17 cellular contexts compared by ENCODE assay signal in the genomic region with DNA sequence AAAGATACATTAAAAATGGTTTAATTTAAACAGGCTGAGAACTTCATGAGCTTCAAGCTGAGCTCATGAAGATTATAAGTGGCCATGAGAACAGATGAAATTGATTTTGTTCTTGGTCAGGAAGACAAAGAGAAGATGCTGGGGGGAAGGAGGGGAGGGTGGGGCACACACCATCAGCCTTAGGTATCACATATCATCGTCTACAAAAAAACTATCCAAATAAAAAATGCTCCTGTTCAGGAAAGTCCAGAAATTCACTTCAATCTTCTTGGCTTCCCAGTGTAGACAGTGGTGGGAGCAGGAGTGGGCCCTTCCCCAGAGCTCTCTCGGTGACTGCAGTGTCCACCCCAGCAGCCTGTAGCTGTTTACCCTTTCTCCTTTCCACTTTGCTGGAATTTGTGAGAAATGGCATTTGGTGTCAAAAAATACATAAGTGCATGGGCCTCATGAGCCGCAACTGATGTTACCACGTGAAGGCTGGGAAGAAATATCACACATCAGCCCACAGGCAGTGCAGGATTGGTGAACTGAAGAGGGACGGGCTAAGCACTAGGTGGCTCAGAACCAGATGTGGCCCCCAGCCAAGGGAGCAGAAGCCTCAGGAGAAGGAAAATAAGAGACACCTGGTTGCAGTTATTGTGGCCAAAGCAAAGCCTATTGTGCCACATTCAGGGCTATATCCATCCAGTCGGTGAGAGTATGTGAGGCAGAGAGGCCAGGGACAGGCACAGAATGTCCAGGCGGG. TPM values are rescaled to one million over a fixed set of nuclear protein-coding genes. Genes with fewer than 3 reads are reported as not detected.
DNase-seq lines count a peak whose midpoint lies in the region; ATAC-seq and TF ChIP-seq lines count a peak whose summit lies in the region.
"Had no signal": no experiment of that assay in that cellular context is flagged by ENCODE, and none has a peak within 500 bp of the region (broad histone marks: within the 10 kb centered on the region; RNA-seq: fewer than 3 reads in every experiment).

No MANE protein-coding gene starts in this region.

- H3K27me3 Mint-ChIP-seq in MCF 10A (ENCODE audit: insufficient read depth, unreplicated experiment) = no peaks in the 10 kb centered on the region
- peaks cover 0 to 2% of the 10 kb centered on the region in 2 donors for H3K27me3 Mint-ChIP-seq in CD8-positive, alpha-beta memory T cell
- H3K27me3 Mint-ChIP-seq: CD4-positive, alpha-beta memory T cell had no signal

- H3K9me3 Mint-ChIP-seq in MCF 10A (ENCODE audit: unreplicated experiment) = no peaks in the 10 kb centered on the region
- H3K9me3 Mint-ChIP-seq in CD8-positive, alpha-beta memory T cell = no peaks in the 10 kb centered on the region
- H3K9me3 Mint-ChIP-seq: CD4-positive, alpha-beta memory T cell; T-cell had no signal

- intact Hi-C loops in breast epithelium (cut with DNase I; ENCODE audit: low total_unique reads) = no loop called here
- intact Hi-C loops in MCF 10A (cut with micrococcal nuclease) = no loop called here
- intact Hi-C loops in esophagus squamous epithelium (cut with DNase I) = no loop called here
- intact Hi-C loops in vagina (cut with DNase I) = no loop called here

- peaks cover 32% of the 10 kb centered on the region for H3K4me1 Mint-ChIP-seq in MCF 10A (ENCODE audit: insufficient read depth, unreplicated experiment)
- H3K4me1 Mint-ChIP-seq in CD8-positive, alpha-beta memory T cell = peaks cover 7 to 20% (median 18%) of the 10 kb centered on the region in 3 donors

- H3K4me1 ChIP-seq in breast epithelium (peaks cover 0 to 9% of the 10 kb centered on the region in 2 donors), esophagus squamous epithelium (peaks cover 10 to 60% (median 33%) of the 10 kb centered on the region in 3 donors), vagina (peaks cover 77% of the 10 kb centered on the region)
- peaks cover 6% of the 10 kb centered on the region for H3K4me1 ChIP-seq in CD8-positive, alpha-beta memory T cell (ENCODE audit: insufficient read depth, low read length)
- H3K4me1 ChIP-seq: BLaER1 had no signal

- no peak for ATAC-seq in HG03196 (IDR thresholded peaks at IDR 0.05; ENCODE audit: unreplicated experiment)
- ATAC-seq: Right ventricle myocardium inferior, T-cell had no signal

- CTCF ChIA-PET in MCF 10A (lab: Yijun Ruan, JAX) (interaction anchor here (0.8 to 1.0 kb wide), 3 partner anchors 10 to 26 kb away, joined by 3 read pairs; no protein-coding TSS in a partner anchor), RWPE1 (lab: Yijun Ruan, JAX) (interaction anchor here (0.6 to 2.0 kb wide), 10 partner anchors 9 to 284 kb away, joined by 3 to 8 read pairs (median 3); no protein-coding TSS in a partner anchor)
- CTCF ChIA-PET in CD8-positive, alpha-beta memory T cell (lab: Charles Lee) = interaction anchor here (2.2 kb wide), 1 partner anchor 10 kb away, joined by 5 read pairs; no protein-coding TSS in a partner anchor

- 61 to 65% methylated on average over 6 to 7 of the region's 7 CpGs for WGBS in esophagus squamous epithelium, 2 donors

- no peaks in the 10 kb centered on the region for H3K27me3 ChIP-seq in breast epithelium
- H3K27me3 ChIP-seq in esophagus squamous epithelium = no peaks in the 10 kb centered on the region
- no peaks in the 10 kb centered on the region for H3K27me3 ChIP-seq in vagina
- H3K27me3 ChIP-seq in CD8-positive, alpha-beta memory T cell (ENCODE audit: insufficient read depth, low read length, poor library complexity, severe bottlenecking) = no peaks in the 10 kb centered on the region
- H3K27me3 ChIP-seq: BLaER1 had no signal

- TF ChIP-seq CTCF in breast epithelium (IDR thresholded peaks at IDR 0.05) (no peak), MCF 10A (IDR thresholded peaks at IDR 0.05; ENCODE audit: unreplicated experiment) (no peak), RWPE1 (conservative IDR thresholded peaks at IDR 0.05; ENCODE audit: low read depth) (no peak), esophagus squamous epithelium (IDR thresholded peaks at IDR 0.05) (no peak), vagina (IDR thresholded peaks at IDR 0.05) (no peak)

- TF ChIP-seq POLR2A in breast epithelium (IDR thresholded peaks at IDR 0.05) (no peak), esophagus squamous epithelium (IDR thresholded peaks at IDR 0.05) (no peak), vagina (IDR thresholded peaks at IDR 0.05) (no peak)

- BruUV-seq in MCF 10A (replicated peaks; lab: Mats Ljungman, UMichigan) = no TSS peak

- no peak overlapping the region for H3K27ac Mint-ChIP-seq in MCF 10A (ENCODE audit: low read depth, unreplicated experiment)
- H3K27ac Mint-ChIP-seq in CD8-positive, alpha-beta memory T cell = no peak overlapping the region
- H3K27ac Mint-ChIP-seq: T-cell had no signal

- H3K36me3 ChIP-seq in breast epithelium (no peaks in the 10 kb centered on the region), esophagus squamous epithelium (no peaks in the 10 kb centered on the region), vagina (no peaks in the 10 kb centered on the region)
- H3K36me3 ChIP-seq in CD8-positive, alpha-beta memory T cell (ENCODE audit: insufficient read depth, low read length) = no peaks in the 10 kb centered on the region
- H3K36me3 ChIP-seq: BLaER1 had no signal

- H3K4me3 ChIP-seq in breast epithelium = no peak overlapping the region
- no peak overlapping the region for H3K4me3 ChIP-seq in esophagus squamous epithelium
- H3K4me3 ChIP-seq in vagina = no peak overlapping the region
- H3K4me3 ChIP-seq in CD8-positive, alpha-beta memory T cell (ENCODE audit: low read length) = no peak overlapping the region
- H3K4me3 ChIP-seq: BLaER1, K562, SK-N-MC had no signal

- H3K4me3 Mint-ChIP-seq in MCF 10A (ENCODE audit: unreplicated experiment) = no peak overlapping the region
- no peak overlapping the region for H3K4me3 Mint-ChIP-seq in CD8-positive, alpha-beta memory T cell
- H3K4me3 Mint-ChIP-seq: CD4-positive, alpha-beta memory T cell; T-cell had no signal

- no peaks in the 10 kb centered on the region for H3K36me3 Mint-ChIP-seq in MCF 10A (ENCODE audit: insufficient read depth, unreplicated experiment)
- no peaks in the 10 kb centered on the region for H3K36me3 Mint-ChIP-seq in CD8-positive, alpha-beta memory T cell
- H3K36me3 Mint-ChIP-seq: CD4-positive, alpha-beta memory T cell; T-cell had no signal

- H3K27ac ChIP-seq in breast epithelium (peak overlapping the region; percentile 54 to 68), RWPE1 (peak overlapping the region; percentile 98), esophagus squamous epithelium (peak overlapping the region in 3 of 4 donors; percentile 44 to 74 (median 66)), vagina (peak overlapping the region; percentile 29)
- no peak overlapping the region for H3K27ac ChIP-seq in CD8-positive, alpha-beta memory T cell (ENCODE audit: low read depth, low read length)
- H3K27ac ChIP-seq: BLaER1, SK-N-MC had no signal

- DNase-seq in breast epithelium (ENCODE audit: low spot score in 2 of 2) = peak in 1 of 2 donors; percentile 39
- no peak for DNase-seq in MCF 10A (ENCODE audit: unreplicated experiment)
- DNase-seq in RWPE1 (ENCODE audit: low spot score) = no peak
- no peak for DNase-seq in esophagus squamous epithelium (lab: John Stamatoyannopoulos, UW)
- DNase-seq in vagina (ENCODE audit: extremely low spot score in 2 of 2) = no peak
- DNase-seq in T-helper 9 cell = no peak
- no peak for DNase-seq in CD8-positive, alpha-beta memory T cell
- DNase-seq: CD4-positive, alpha-beta memory T cell; NCI-H1694 treated with DMSO at 0.1 percent for 48 hours; NCI-H2227 treated with DMSO at 0.1 percent for 48 hours; T-cell had no signal

- no peaks in the 10 kb centered on the region for H3K9me3 ChIP-seq in breast epithelium
- H3K9me3 ChIP-seq in esophagus squamous epithelium = no peaks in the 10 kb centered on the region
- no peaks in the 10 kb centered on the region for H3K9me3 ChIP-seq in vagina
- no peaks in the 10 kb centered on the region for H3K9me3 ChIP-seq in CD8-positive, alpha-beta memory T cell (ENCODE audit: low read length)
- H3K9me3 ChIP-seq: BLaER1 had no signal

- POLR2A ChIA-PET in MCF 10A (lab: Yijun Ruan, JAX) (interaction anchor here (0.9 to 1.6 kb wide), 4 partner anchors 13 to 27 kb away, joined by 3 to 5 read pairs (median 4); no protein-coding TSS in a partner anchor), RWPE1 (lab: Yijun Ruan, JAX; ENCODE audit: low non-redundant PET) (interaction anchor here (0.7 kb wide), 1 partner anchor 130 kb away, joined by 3 read pairs; no protein-coding TSS in a partner anchor)
- POLR2A ChIA-PET in CD8-positive, alpha-beta memory T cell (lab: Charles Lee) = no interaction called here

RNA-seq across cellular contexts. Expression of a gene that starts 6.1 kb away (rescaled TPM):
- total RNA-seq in breast epithelium (not detected), MCF 10A (2022) (not detected in 2 replicates), esophagus squamous epithelium (not detected), vagina (not detected)
- not detected for total RNA-seq in CD8-positive, alpha-beta memory T cell
- polyA plus RNA-seq in CD8-positive, alpha-beta memory T cell = not detected
- total RNA-seq: CD4-positive, alpha-beta memory T cell; H4; K562; Right ventricle myocardium inferior; T-cell had no signal
- polyA plus RNA-seq: CD4-positive, alpha-beta memory T cell; K562 had no signal

RNA-seq across cellular contexts. Expression of a gene that starts 20.9 kb away (rescaled TPM):
- total RNA-seq in breast epithelium = not detected
- not detected in 2 replicates for total RNA-seq in MCF 10A (2022)
- total RNA-seq in esophagus squamous epithelium = 1 to 10 TPM in 2 of 4 donors, under 1 TPM in 1, not detected in 1; 0.79 to 2.5 (median 1.5) TPM
- not detected for total RNA-seq in vagina
- total RNA-seq in CD8-positive, alpha-beta memory T cell = not detected
- polyA plus RNA-seq in CD8-positive, alpha-beta memory T cell = not detected
- total RNA-seq: CD4-positive, alpha-beta memory T cell; H4; K562; Right ventricle myocardium inferior; T-cell had no signal
- polyA plus RNA-seq: CD4-positive, alpha-beta memory T cell; K562 had no signal

RNA-seq across cellular contexts. Expression of a gene that starts 22.5 kb away (rescaled TPM):
- not detected for total RNA-seq in breast epithelium
- total RNA-seq in MCF 10A (2022) = not detected in 2 replicates
- total RNA-seq in esophagus squamous epithelium = under 1 TPM in 1 of 4 donors, not detected in 3; 0.18 TPM
- total RNA-seq in vagina = not detected
- total RNA-seq in CD8-positive, alpha-beta memory T cell = not detected
- polyA plus RNA-seq in CD8-positive, alpha-beta memory T cell = not detected
- total RNA-seq: CD4-positive, alpha-beta memory T cell; H4; K562; Right ventricle myocardium inferior; T-cell had no signal
- polyA plus RNA-seq: CD4-positive, alpha-beta memory T cell; K562 had no signal

RNA-seq across cellular contexts. Expression of a gene that starts 36.2 kb away (rescaled TPM):
- not detected for total RNA-seq in breast epithelium
- 0.40 and 0.42 TPM in 2 replicates for total RNA-seq in MCF 10A (2022)
- total RNA-seq in esophagus squamous epithelium = 1 to 10 TPM in 1 of 4 donors, under 1 TPM in 3; 0.40 to 1.1 (median 0.64) TPM
- total RNA-seq in vagina = 0.74 TPM
- not detected for total RNA-seq in CD8-positive, alpha-beta memory T cell
- not detected for polyA plus RNA-seq in CD8-positive, alpha-beta memory T cell
- total RNA-seq: CD4-positive, alpha-beta memory T cell; K562; Right ventricle myocardium inferior; T-cell had no signal
- polyA plus RNA-seq: CD4-positive, alpha-beta memory T cell; K562 had no signal

RNA-seq across cellular contexts. Expression of a gene that starts 48.7 kb away (rescaled TPM):
- not detected for total RNA-seq in breast epithelium
- total RNA-seq in MCF 10A (2022) = not detected in 2 replicates
- total RNA-seq in esophagus squamous epithelium = under 1 TPM in 2 of 4 donors, not detected in 2; 0.32 to 0.57 TPM
- total RNA-seq in vagina = not detected
- not detected for total RNA-seq in CD8-positive, alpha-beta memory T cell
- not detected for polyA plus RNA-seq in CD8-positive, alpha-beta memory T cell
- total RNA-seq: CD4-positive, alpha-beta memory T cell; H4; K562; Right ventricle myocardium inferior; T-cell had no signal
- polyA plus RNA-seq: CD4-positive, alpha-beta memory T cell; K562 had no signal
